ENCODE assay signal across 8 cellular contexts in genomic region chr4:184474261-184475095, GRCh38. TPM values are rescaled to one million over a fixed set of nuclear protein-coding genes. Genes with fewer than 3 reads are reported as not detected.
A peak's percentile ranks its signal among the peaks of the same experiment; 100 is the strongest.
DNase-seq lines count a peak whose midpoint lies in the region; ATAC-seq, FAIRE-seq and TF ChIP-seq lines count a peak whose summit lies in the region.

IRF2 (minus strand) TSS chr4:184474550; CDS start chr4:184429064, 45,486 bp downstream.

- H3K4me1 ChIP-seq in ascending aorta = peaks cover 0 to 18% of the 10 kb centered on the region in 2 donors
- peaks cover 3% of the 10 kb centered on the region for H3K4me1 ChIP-seq in right cardiac atrium (ENCODE audit: control insufficient read depth, insufficient read depth, low read length)

- intact Hi-C loops in ascending aorta (cut with DNase I) (loop anchor here (1.0 to 10.0 kb wide), 5 partner anchors 63 to 1377 kb away; partner anchors contain the start of genes ACSL1, CASP3, PRIMPOL and WWC2), right cardiac atrium (cut with DNase I) (loop anchor here in 3 of 4 donors (2.0 to 10.0 kb wide), 7 partner anchors 57 to 210 kb away; no protein-coding TSS in a partner anchor)

- WGBS in right cardiac atrium = under 1% methylated on average over 66 of the region's 66 CpGs

- peak; percentile 67 for ATAC-seq in GM18502 (IDR thresholded peaks at IDR 0.05; ENCODE audit: poor library complexity, unreplicated experiment)
- ATAC-seq in HG02970 (IDR thresholded peaks at IDR 0.05; ENCODE audit: low FRiP score, unreplicated experiment) = peak; percentile 73
- peak; percentile 94 to 96 for ATAC-seq in right cardiac atrium

- peak within 1 kb of the TSS; percentile 96 to 98 for H3K27ac ChIP-seq in ascending aorta
- H3K27ac ChIP-seq in right cardiac atrium (ENCODE audit: low read length) = peak within 1 kb of the TSS; percentile 94

- H3K4me1 Mint-ChIP-seq in T-helper 2 cell treated with Interferon-gamma antibody and Interleukin-4, amounts not matched to agents 5 μg/mL and 100 μg/mL, for 36 hours (ENCODE audit: low read depth) = peaks cover 46% of the 10 kb centered on the region

- no peaks in the 10 kb centered on the region for H3K9me3 Mint-ChIP-seq in T-helper 2 cell treated with Interferon-gamma antibody and Interleukin-4, amounts not matched to agents 5 μg/mL and 100 μg/mL, for 36 hours

- H3K27me3 Mint-ChIP-seq in T-helper 2 cell treated with Interferon-gamma antibody and Interleukin-4, amounts not matched to agents 5 μg/mL and 100 μg/mL, for 36 hours (ENCODE audit: low read depth) = no peaks in the 10 kb centered on the region

- H3K27ac Mint-ChIP-seq in T-helper 2 cell treated with Interferon-gamma antibody and Interleukin-4, amounts not matched to agents 5 μg/mL and 100 μg/mL, for 36 hours = peak within 1 kb of the TSS; percentile 98

- DNase-seq in NCI-H187 treated with DMSO at 0.1 percent for 48 hours (lab: John Stamatoyannopoulos, UW) (peak; percentile 62), ascending aorta (ENCODE audit: low spot score in 2 of 2) (peak; percentile 87 to 98), right cardiac atrium (peak; percentile 98 to 99 (median 98)), pulmonary artery endothelial cell (ENCODE audit: low read depth, low spot score) (peak; percentile 95), urothelium cell line (ENCODE audit: low spot score) (peak; percentile 95)
- peak; percentile 96 for DNase-seq in T-helper 2 cell treated with Interferon-gamma antibody and Interleukin-4, amounts not matched to agents 5 μg/mL and 100 μg/mL, for 36 hours (ENCODE audit: low spot score)

- no peak for FAIRE-seq in urothelium cell line (lab: Jason Lieb, UNC)

- peak in 2 of 3 experiments; percentile 7 to 15 for TF ChIP-seq CTCF in ascending aorta (IDR thresholded peaks at IDR 0.05)

- peak within 1 kb of the TSS; percentile 95 for H3K4me3 Mint-ChIP-seq in T-helper 2 cell treated with Interferon-gamma antibody and Interleukin-4, amounts not matched to agents 5 μg/mL and 100 μg/mL, for 36 hours

- H3K27me3 ChIP-seq in ascending aorta = no peaks in the 10 kb centered on the region
- no peaks in the 10 kb centered on the region for H3K27me3 ChIP-seq in right cardiac atrium (ENCODE audit: control insufficient read depth, insufficient read depth)

- H3K36me3 Mint-ChIP-seq in T-helper 2 cell treated with Interferon-gamma antibody and Interleukin-4, amounts not matched to agents 5 μg/mL and 100 μg/mL, for 36 hours (ENCODE audit: low read depth) = peaks cover 39% of the 10 kb centered on the region

- H3K4me3 ChIP-seq in ascending aorta = peak within 1 kb of the TSS; percentile 89 to 95
- peak within 1 kb of the TSS; percentile 98 for H3K4me3 ChIP-seq in right cardiac atrium (ENCODE audit: low read length)

- H3K9me3 ChIP-seq in ascending aorta = no peaks in the 10 kb centered on the region
- H3K9me3 ChIP-seq in right cardiac atrium (ENCODE audit: control insufficient read depth, low read length) = no peaks in the 10 kb centered on the region

- no peaks in the 10 kb centered on the region for H3K36me3 ChIP-seq in ascending aorta

RNA-seq across cellular contexts. Expression of gene IRF2, which starts in this region (rescaled TPM):
- total RNA-seq in ascending aorta = 39.6 TPM
- 10 to 100 TPM; 19.6 to 39.3 (median 28.4) TPM for total RNA-seq in right cardiac atrium
- 16.8 TPM for polyA plus RNA-seq in right cardiac atrium
- 20.5 and 36.3 TPM in 2 replicates for total RNA-seq in pulmonary artery endothelial cell

Comparison
In these comparisons a context has a peak if more than half of its experiments do, and no peak if none do; other contexts are left out.
1. Peak in every context shown above with its lines: DNase-seq, ATAC-seq, H3K4me3 ChIP-seq and H3K27ac ChIP-seq.